ENCODE assay signal across 19 cellular contexts in the genomic region with DNA sequence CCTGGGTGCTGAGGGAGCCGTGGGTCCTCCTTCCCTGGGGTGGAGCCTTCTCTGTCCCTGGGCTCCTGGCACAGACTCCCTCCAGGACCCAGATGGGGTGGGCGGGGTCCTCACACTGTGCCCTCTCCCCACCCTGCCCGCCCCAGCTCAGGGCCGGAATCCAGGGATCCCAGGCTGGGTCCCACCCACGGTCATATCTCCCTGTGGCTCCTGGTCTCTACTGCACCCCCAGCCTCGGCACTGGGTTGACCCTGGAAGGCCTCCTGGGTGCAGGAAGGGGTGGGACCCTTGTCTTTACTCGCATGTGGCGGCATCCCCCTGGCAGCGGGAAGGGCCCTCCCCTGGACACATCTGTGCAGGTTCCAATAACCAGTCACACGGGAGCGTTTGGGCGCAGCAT.
DNase-seq lines count a peak whose midpoint lies in the region; ATAC-seq and TF ChIP-seq lines count a peak whose summit lies in the region.
"Had no signal": no experiment of that assay in that cellular context is flagged by ENCODE, and none has a peak within 500 bp of the region (broad histone marks: within the 10 kb centered on the region; RNA-seq: fewer than 3 reads in every experiment).

No MANE protein-coding gene starts in this region.

- H3K36me3 Mint-ChIP-seq in HFFc6 (ENCODE audit: low read depth) = no peaks in the 10 kb centered on the region
- no peaks in the 10 kb centered on the region for H3K36me3 Mint-ChIP-seq in T-helper 2 cell treated with Interferon-gamma antibody and Interleukin-4, amounts not matched to agents 5 μg/mL and 100 μg/mL, for 36 hours (ENCODE audit: low read depth)
- H3K36me3 Mint-ChIP-seq: CD14-positive monocyte; CD8-positive, alpha-beta memory T cell had no signal

- H3K27ac Mint-ChIP-seq in HFFc6 = no peak overlapping the region
- H3K27ac Mint-ChIP-seq in T-helper 2 cell treated with Interferon-gamma antibody and Interleukin-4, amounts not matched to agents 5 μg/mL and 100 μg/mL, for 36 hours = no peak overlapping the region
- H3K27ac Mint-ChIP-seq: B cell; CD4-positive, alpha-beta T cell; CD8-positive, alpha-beta memory T cell had no signal

- POLR2A ChIA-PET in HEK293 (lab: Yijun Ruan, JAX) = no interaction called here

- intact Hi-C loops in posterior vena cava (cut with DNase I) = no loop called here

- no peak for TF ChIP-seq CTCF in HEK293 (tag by site-specific recombination; IDR thresholded peaks at IDR 0.05)
- TF ChIP-seq CTCF in HFFc6 (IDR thresholded peaks at IDR 0.05) = no peak

- DNase-seq in epithelial cell of prostate (ENCODE audit: low read depth, low spot score) (no peak), posterior vena cava (ENCODE audit: low spot score) (peak; percentile 64), HFFc6 (no peak)
- DNase-seq in T-helper 2 cell treated with Interferon-gamma antibody and Interleukin-4, amounts not matched to agents 5 μg/mL and 100 μg/mL, for 36 hours (ENCODE audit: low spot score) = no peak
- DNase-seq: CD4-positive, alpha-beta T cell; CD8-positive, alpha-beta memory T cell; DMS 273 treated with DMSO at 0.1 percent for 48 hours; DMS79; EL; GDM1; GM23248; H7; HCEC 1CT had no signal

- H3K9me3 ChIP-seq in HEK293 (ENCODE audit: control insufficient read depth, insufficient read depth, low read depth, low read length) = no peaks in the 10 kb centered on the region
- H3K9me3 ChIP-seq: BLaER1 had no signal

- H3K4me1 ChIP-seq in HEK293 (ENCODE audit: control insufficient read depth, insufficient read depth, low read length) = 0 out of 2 replicates have a peak, but pooled peaks cover 3% of the 10 kb centered on the region

- H3K4me3 Mint-ChIP-seq in HFFc6 = no peak overlapping the region
- no peak overlapping the region for H3K4me3 Mint-ChIP-seq in T-helper 2 cell treated with Interferon-gamma antibody and Interleukin-4, amounts not matched to agents 5 μg/mL and 100 μg/mL, for 36 hours
- H3K4me3 Mint-ChIP-seq: B cell; CD14-positive monocyte; CD4-positive, alpha-beta T cell had no signal

- H3K27ac ChIP-seq in HEK293 (ENCODE audit: extremely low read depth, low read depth, low read length) = no peak overlapping the region
- peak overlapping the region; percentile 80 for H3K27ac ChIP-seq in epithelial cell of prostate
- H3K27ac ChIP-seq: BLaER1, GM23248 had no signal

- H3K4me3 ChIP-seq in HEK293 (ENCODE audit: low read depth, low read length) = no peak overlapping the region
- H3K4me3 ChIP-seq: BLaER1, GM12878, GM23248 had no signal

- no peaks in the 10 kb centered on the region for H3K36me3 ChIP-seq in HEK293 (ENCODE audit: control insufficient read depth in 2 of 2, insufficient read depth in 1 of 2, low read length in 2 of 2)
- H3K36me3 ChIP-seq: BLaER1 had no signal

- no peak for ATAC-seq in HG03139 (IDR thresholded peaks at IDR 0.05; ENCODE audit: unreplicated experiment)
- ATAC-seq: GM12878 had no signal

- CTCF ChIA-PET in HEK293 (lab: Yijun Ruan, JAX) = no interaction called here

- H3K4me1 Mint-ChIP-seq in HFFc6 (ENCODE audit: low read depth) = peaks cover 16% of the 10 kb centered on the region
- no peaks in the 10 kb centered on the region for H3K4me1 Mint-ChIP-seq in T-helper 2 cell treated with Interferon-gamma antibody and Interleukin-4, amounts not matched to agents 5 μg/mL and 100 μg/mL, for 36 hours (ENCODE audit: low read depth)

- H3K9me3 Mint-ChIP-seq in HFFc6 = no peaks in the 10 kb centered on the region
- H3K9me3 Mint-ChIP-seq in T-helper 2 cell treated with Interferon-gamma antibody and Interleukin-4, amounts not matched to agents 5 μg/mL and 100 μg/mL, for 36 hours = no peaks in the 10 kb centered on the region
- H3K9me3 Mint-ChIP-seq: CD4-positive, alpha-beta T cell; CD8-positive, alpha-beta memory T cell had no signal

- H3K27me3 Mint-ChIP-seq in HFFc6 (ENCODE audit: insufficient read depth) = peaks cover 5% of the 10 kb centered on the region; the same call in 1 of the 2 replicates
- H3K27me3 Mint-ChIP-seq in T-helper 2 cell treated with Interferon-gamma antibody and Interleukin-4, amounts not matched to agents 5 μg/mL and 100 μg/mL, for 36 hours (ENCODE audit: low read depth) = peaks cover 15% of the 10 kb centered on the region

TF ChIP-seq in HEK293, 187 proteins besides CTCF, POLR2A, EP300 and RAD21:
- no peak for TF ChIP-seq ZNF391 (tag by site-specific recombination; IDR thresholded peaks at IDR 0.05; ENCODE audit: borderline replicate concordance, low read depth)
- 0 out of 2 replicates have a peak, but pooled peaks have one; percentile 24 for TF ChIP-seq KLF1 (tag by site-specific recombination; IDR thresholded peaks at IDR 0.05)
TF ChIP-seq in HEK293: peak in this region for 1.
